Comparison of ENCODE assay signal across 11 cellular contexts in genomic region chr5:15254607-15255006, GRCh38.
"Had no signal": no experiment of that assay in that cellular context is flagged by ENCODE, and none has a peak within 500 bp of the region (broad histone marks: within the 10 kb centered on the region; RNA-seq: fewer than 3 reads in every experiment).

No MANE protein-coding gene starts in this region.

- H3K9me3 ChIP-seq: colonic mucosa had no signal

- H3K4me3 ChIP-seq: colonic mucosa had no signal

- H3K27me3 Mint-ChIP-seq: activated naive CD8-positive, alpha-beta T cell treated with anti-CD3 and anti-CD28 coated beads for 36 hours; activated T-cell treated with anti-CD3 and anti-CD28 coated beads, Interleukin-2, amount 50 U/mL, for 24 hours; stimulated activated naive CD8-positive, alpha-beta T cell treated with anti-CD3 and anti-CD28 coated beads, Interleukin-15, Interleukin-2, amounts not matched to agents 100 ng/mL and 50 ng/mL, for 24 hours had no signal

- H3K36me3 ChIP-seq: colonic mucosa had no signal

- DNase-seq: activated CD4-positive, alpha-beta T cell treated with anti-CD3 and anti-CD28 coated beads, Interleukin-2, amount 50 U/mL, for 1 hour; activated gamma-delta T cell; activated naive CD8-positive, alpha-beta T cell treated with anti-CD3 and anti-CD28 coated beads for 36 hours; activated T-cell treated with anti-CD3 and anti-CD28 coated beads, Interleukin-2, amount 50 U/mL, for 24 hours; anterior cingulate cortex; colonic mucosa; hypothalamus; stimulated activated CD4-positive, alpha-beta T cell treated with anti-CD3 and anti-CD28 coated beads, Interleukin-15, amount 100 ng/mL, for 24 hours; stimulated activated CD4-positive, alpha-beta T cell treated with anti-CD3 and anti-CD28 coated beads, Interleukin-4, amount 100 ng/mL, for 24 hours; T-helper 2 cell had no signal

- H3K4me1 Mint-ChIP-seq: activated naive CD8-positive, alpha-beta T cell treated with anti-CD3 and anti-CD28 coated beads for 36 hours had no signal

- H3K27ac Mint-ChIP-seq: activated naive CD8-positive, alpha-beta T cell treated with anti-CD3 and anti-CD28 coated beads for 36 hours; activated T-cell treated with anti-CD3 and anti-CD28 coated beads, Interleukin-2, amount 50 U/mL, for 24 hours; stimulated activated naive CD8-positive, alpha-beta T cell treated with anti-CD3 and anti-CD28 coated beads, Interleukin-15, Interleukin-2, amounts not matched to agents 100 ng/mL and 50 ng/mL, for 24 hours had no signal

- H3K27me3 ChIP-seq: colonic mucosa had no signal

- H3K27ac ChIP-seq: colonic mucosa had no signal

- H3K36me3 Mint-ChIP-seq: activated naive CD8-positive, alpha-beta T cell treated with anti-CD3 and anti-CD28 coated beads for 36 hours had no signal

- H3K4me1 ChIP-seq: colonic mucosa had no signal

- H3K4me3 Mint-ChIP-seq: activated naive CD8-positive, alpha-beta T cell treated with anti-CD3 and anti-CD28 coated beads for 36 hours; activated T-cell treated with anti-CD3 and anti-CD28 coated beads, Interleukin-2, amount 50 U/mL, for 24 hours; stimulated activated naive CD8-positive, alpha-beta T cell treated with anti-CD3 and anti-CD28 coated beads, Interleukin-15, Interleukin-2, amounts not matched to agents 100 ng/mL and 50 ng/mL, for 24 hours had no signal
